In genomic region chr15:78195735-78196201, GRCh38 we compare ENCODE assay signal across 9 cellular contexts. TPM values are rescaled to one million over a fixed set of nuclear protein-coding genes. Genes with fewer than 3 reads are reported as not detected.
DNase-seq lines count a peak whose midpoint lies in the region; ATAC-seq, FAIRE-seq and TF ChIP-seq lines count a peak whose summit lies in the region.
"Had no signal": no experiment of that assay in that cellular context is flagged by ENCODE, and none has a peak within 500 bp of the region (broad histone marks: within the 10 kb centered on the region; RNA-seq: fewer than 3 reads in every experiment).

No MANE protein-coding gene starts in this region.

- peaks cover 0 to 7% of the 10 kb centered on the region in 2 donors for H3K9me3 ChIP-seq in kidney (ENCODE audit: control insufficient read depth in 1 of 2, low read length in 2 of 2)

- CTCF ChIA-PET in HEK293T (lab: Yijun Ruan, JAX) = interaction anchor here (0.6 to 2.3 kb wide), 22 partner anchors 10 to 237 kb away, joined by 3 to 21 read pairs (median 6); partner anchors contain the start of gene CIB2

- no peak for FAIRE-seq in kidney (lab: Jason Lieb, UNC)

- no peak overlapping the region for H3K9ac ChIP-seq in kidney (ENCODE audit: low read length in 2 of 2)

- H3K27ac ChIP-seq in kidney (ENCODE audit: low read depth in 2 of 2, low read length in 2 of 2) = no peak overlapping the region

- intact Hi-C loops in kidney (cut with DNase I) = loop anchor here (10.0 kb wide), 1 partner anchor 61 kb away; the partner anchor contains the start of gene CIB2

- ATAC-seq in HG02884 (IDR thresholded peaks at IDR 0.05; ENCODE audit: unreplicated experiment) (no peak), GM21423 (IDR thresholded peaks at IDR 0.05; ENCODE audit: unreplicated experiment) (no peak)

- peak; percentile 69 for TF ChIP-seq CTCF in astrocyte of the spinal cord (IDR thresholded peaks at IDR 0.05; ENCODE audit: low read depth, low read length)
- TF ChIP-seq CTCF in kidney (IDR thresholded peaks at IDR 0.05; ENCODE audit: borderline replicate concordance, extremely low read depth, insufficient read depth) = peak; percentile 69

- POLR2A ChIA-PET in HEK293T (lab: Yijun Ruan, JAX) = no interaction called here

- DNase-seq in COLO668 (lab: John Stamatoyannopoulos, UW; ENCODE audit: unreplicated experiment) = peak; percentile 44
- DNase-seq in HEK293T (ENCODE audit: extremely low spot score) = peak; percentile 75
- peak; percentile 29 for DNase-seq in T follicular helper cell (ENCODE audit: low read depth)
- DNase-seq in astrocyte of the spinal cord (ENCODE audit: low read depth, low spot score) = no peak
- no peak for DNase-seq in kidney
- DNase-seq in stimulated activated CD4-positive, alpha-beta T cell treated with anti-CD3 and anti-CD28 coated beads, TNF-alpha, amount 100 ng/mL, for 24 hours (ENCODE audit: low read depth in 3 of 3) = peak; percentile 11 to 29 (median 25)

- H3K4me1 ChIP-seq in kidney (ENCODE audit: control insufficient read depth in 1 of 2, insufficient read depth in 1 of 2, low read depth in 1 of 2, low read length in 2 of 2) = no peaks in the 10 kb centered on the region

- H3K36me3 ChIP-seq in kidney (ENCODE audit: control insufficient read depth in 1 of 2, insufficient read depth in 2 of 2, low read length in 2 of 2) = no peaks in the 10 kb centered on the region

- H3K4me3 ChIP-seq in astrocyte of the spinal cord (ENCODE audit: low read depth, low read length) (no peak overlapping the region), kidney (ENCODE audit: low read length in 2 of 2) (no peak overlapping the region)

- in situ Hi-C loops in astrocyte of the spinal cord (cut with HindIII; ENCODE audit: low sequenced_read_pairs) = no loop called here

TF ChIP-seq in HEK293T, 16 proteins besides CTCF, POLR2A, EP300 and RAD21:
- no peak for TF ChIP-seq ZNF384 (IDR thresholded peaks at IDR 0.05)
- no peak for TF ChIP-seq SUZ12 (IDR thresholded peaks at IDR 0.05)
- TF ChIP-seq ARNT (IDR thresholded peaks at IDR 0.05) = no peak
- TF ChIP-seq PKNOX1 (IDR thresholded peaks at IDR 0.05) = no peak
- no peak for TF ChIP-seq CTBP1 (IDR thresholded peaks at IDR 0.05; ENCODE audit: borderline replicate concordance)
TF ChIP-seq in HEK293T: peak in this region for 0.

RNA-seq across cellular contexts. Expression of gene ACSBG1, which starts 38.6 kb away (rescaled TPM):
- total RNA-seq in kidney = 0.13 TPM
- polyA plus RNA-seq in kidney (ENCODE audit: insufficient read depth, low read depth, low replicate concordance) = 0.86 TPM
- total RNA-seq: M059J had no signal

RNA-seq across cellular contexts. Expression of gene IDH3A, which starts 46.6 kb away (rescaled TPM):
- 97.2 TPM for total RNA-seq in kidney
- 67.5 TPM for polyA plus RNA-seq in kidney (ENCODE audit: insufficient read depth, low read depth, low replicate concordance)

Comparison
In these comparisons a context has a peak if more than half of its experiments do, and no peak if none do; other contexts are left out.
1. DNase-seq: peak in COLO668 (single experiment), HEK293T (single experiment), T follicular helper cell (single experiment) and stimulated activated CD4-positive, alpha-beta T cell treated with anti-CD3 and anti-CD28 coated beads, TNF-alpha, amount 100 ng/mL, for 24 hours (3 of 3); none in astrocyte of the spinal cord (single experiment) and kidney (single experiment).